9 cellular contexts compared by ENCODE assay signal in the genomic region with DNA sequence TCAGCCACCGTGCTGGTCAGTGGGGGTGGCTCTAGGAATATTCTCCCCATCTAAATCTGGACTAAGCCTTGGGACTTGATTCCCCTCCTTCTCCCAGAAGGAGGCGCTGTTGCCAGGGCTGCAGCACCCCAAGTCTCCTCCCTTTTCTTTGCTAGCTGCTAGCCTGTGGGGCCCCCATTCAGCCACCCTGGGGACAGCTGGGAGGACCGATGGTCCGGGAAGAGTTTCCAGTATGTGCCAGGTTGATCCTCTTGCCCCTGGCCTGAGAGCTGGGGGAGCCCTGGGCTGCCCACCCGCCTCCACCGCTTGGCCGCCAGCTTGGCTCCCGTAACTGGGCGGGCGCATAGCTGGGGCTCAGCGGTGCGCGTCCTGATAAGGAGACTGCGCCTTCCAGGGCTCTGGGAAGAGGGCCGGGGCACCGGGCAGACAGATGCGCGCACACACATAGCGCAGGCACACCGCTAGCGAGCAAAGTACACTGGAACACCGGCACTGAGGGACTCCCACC. TPM values are rescaled to one million over a fixed set of nuclear protein-coding genes. Genes with fewer than 3 reads are reported as not detected.
A peak's percentile ranks its signal among the peaks of the same experiment; 100 is the strongest.
DNase-seq lines count a peak whose midpoint lies in the region; TF ChIP-seq lines count a peak whose summit lies in the region.
"Had no signal": no experiment of that assay in that cellular context is flagged by ENCODE, and none has a peak within 500 bp of the region (broad histone marks: within the 10 kb centered on the region; RNA-seq: fewer than 3 reads in every experiment).

No MANE protein-coding gene starts in this region.

- peaks cover 46% of the 10 kb centered on the region for H3K79me2 ChIP-seq in neural progenitor cell (ENCODE audit: low read depth)

- DNase-seq in BE2C (peak; percentile 87), NCI-H2227 (lab: John Stamatoyannopoulos, UW; ENCODE audit: unreplicated experiment) (peak; percentile 37), erythroblast (lab: John Stamatoyannopoulos, UW) (peak; percentile 35 to 36), neural progenitor cell (ENCODE audit: low spot score) (peak; percentile 78), immature natural killer cell (no peak), NCI-H1105 treated with DMSO at 0.1 percent for 48 hours (lab: John Stamatoyannopoulos, UW) (no peak), T-helper 2 cell (no peak)
- DNase-seq in activated CD4-positive, alpha-beta T cell treated with anti-CD3 and anti-CD28 coated beads, Interleukin-2, amount 50 U/mL, for 48 hours = no peak

- peaks cover 20% of the 10 kb centered on the region for H3K4me1 ChIP-seq in BE2C
- H3K4me1 ChIP-seq in neural progenitor cell = peaks cover 35% of the 10 kb centered on the region

- H2AFZ ChIP-seq in neural progenitor cell (replicated peaks) = no peak overlapping the region

- peak overlapping the region; percentile 62 for H3K4me2 ChIP-seq in neural progenitor cell

- H3K27ac Mint-ChIP-seq in neural progenitor cell (no peak overlapping the region), immature natural killer cell (no peak overlapping the region)
- H3K27ac Mint-ChIP-seq: T-helper 1 cell treated with Interleukin-12 subunit alpha and Interleukin-12 subunit beta and Interleukin-4 antibody, amounts not matched to agents 30 μg/mL and 1 μg/mL, for 36 hours had no signal

- TF ChIP-seq CTCF in BE2C (IDR thresholded peaks at IDR 0.05; ENCODE audit: low read depth, low read length) = peak; percentile 86
- peak; percentile 52 for TF ChIP-seq CTCF in neural progenitor cell (IDR thresholded peaks at IDR 0.05)

- no peaks in the 10 kb centered on the region for H3K27me3 ChIP-seq in BE2C
- peaks cover 25% of the 10 kb centered on the region for H3K27me3 ChIP-seq in neural progenitor cell

- H3K4me3 ChIP-seq in BE2C (ENCODE audit: low read depth, low read length) (peak overlapping the region; percentile 72), neural progenitor cell (no peak overlapping the region)

- H3F3A ChIP-seq in neural progenitor cell (ENCODE audit: low read depth) = peaks cover 27% of the 10 kb centered on the region

- H3K9ac ChIP-seq in neural progenitor cell = no peak overlapping the region

- peaks cover 46% of the 10 kb centered on the region for H3K36me3 ChIP-seq in BE2C
- no peaks in the 10 kb centered on the region for H3K36me3 ChIP-seq in neural progenitor cell

- H3K36me3 Mint-ChIP-seq in neural progenitor cell (peaks cover 2% of the 10 kb centered on the region), immature natural killer cell (no peaks in the 10 kb centered on the region)

- H3K4me1 Mint-ChIP-seq in neural progenitor cell (peaks cover 43% of the 10 kb centered on the region), immature natural killer cell (peaks cover 15 to 19% of the 10 kb centered on the region in 2 donors)

- H3K9me3 ChIP-seq in BE2C (no peaks in the 10 kb centered on the region), neural progenitor cell (ENCODE audit: low read depth) (no peaks in the 10 kb centered on the region)

- peaks cover 14% of the 10 kb centered on the region for H3K27me3 Mint-ChIP-seq in neural progenitor cell (ENCODE audit: insufficient read depth, low read depth)
- peaks cover 7 to 19% (median 14%) of the 10 kb centered on the region in 3 donors for H3K27me3 Mint-ChIP-seq in immature natural killer cell (ENCODE audit: low read depth in 3 of 3)

- H3K4me3 Mint-ChIP-seq in neural progenitor cell (peak overlapping the region; percentile 96), immature natural killer cell (no peak overlapping the region)
- H3K4me3 Mint-ChIP-seq: T-helper 1 cell treated with Interleukin-12 subunit alpha and Interleukin-12 subunit beta and Interleukin-4 antibody, amounts not matched to agents 30 μg/mL and 1 μg/mL, for 36 hours had no signal

- TF ChIP-seq POLR2A in erythroblast (IDR thresholded peaks at IDR 0.05; ENCODE audit: low read length) = no peak

- no peaks in the 10 kb centered on the region for H3K9me3 Mint-ChIP-seq in neural progenitor cell
- no peaks in the 10 kb centered on the region for H3K9me3 Mint-ChIP-seq in immature natural killer cell
- H3K9me3 Mint-ChIP-seq: T-helper 1 cell treated with Interleukin-12 subunit alpha and Interleukin-12 subunit beta and Interleukin-4 antibody, amounts not matched to agents 30 μg/mL and 1 μg/mL, for 36 hours had no signal

- peaks cover 47% of the 10 kb centered on the region for H4K20me1 ChIP-seq in neural progenitor cell (ENCODE audit: low read depth)

- H3K27ac ChIP-seq in neural progenitor cell = no peak overlapping the region

RNA-seq across cellular contexts. Expression of a gene that starts 4.2 kb away (rescaled TPM):
- polyA plus RNA-seq in BE2C (2012; ENCODE audit: insufficient read depth, insufficient read length, low read depth) = 52.5 TPM
- total RNA-seq in neural progenitor cell (ENCODE audit: low replicate concordance) = 3.4 and 9.4 TPM in 2 replicates
- not detected for polyA plus RNA-seq in immature natural killer cell

Comparison
In these comparisons a context has a peak if more than half of its experiments do, and no peak if none do; other contexts are left out.
1. DNase-seq: peak in BE2C (single experiment), NCI-H2227 (single experiment), erythroblast (2 of 2) and neural progenitor cell (single experiment); none in activated CD4-positive, alpha-beta T cell treated with anti-CD3 and anti-CD28 coated beads, Interleukin-2, amount 50 U/mL, for 48 hours (0 of 2), immature natural killer cell (0 of 3), NCI-H1105 treated with DMSO at 0.1 percent for 48 hours (single experiment) and T-helper 2 cell (0 of 5).